8 cellular contexts compared by ENCODE assay signal in the genomic region with DNA sequence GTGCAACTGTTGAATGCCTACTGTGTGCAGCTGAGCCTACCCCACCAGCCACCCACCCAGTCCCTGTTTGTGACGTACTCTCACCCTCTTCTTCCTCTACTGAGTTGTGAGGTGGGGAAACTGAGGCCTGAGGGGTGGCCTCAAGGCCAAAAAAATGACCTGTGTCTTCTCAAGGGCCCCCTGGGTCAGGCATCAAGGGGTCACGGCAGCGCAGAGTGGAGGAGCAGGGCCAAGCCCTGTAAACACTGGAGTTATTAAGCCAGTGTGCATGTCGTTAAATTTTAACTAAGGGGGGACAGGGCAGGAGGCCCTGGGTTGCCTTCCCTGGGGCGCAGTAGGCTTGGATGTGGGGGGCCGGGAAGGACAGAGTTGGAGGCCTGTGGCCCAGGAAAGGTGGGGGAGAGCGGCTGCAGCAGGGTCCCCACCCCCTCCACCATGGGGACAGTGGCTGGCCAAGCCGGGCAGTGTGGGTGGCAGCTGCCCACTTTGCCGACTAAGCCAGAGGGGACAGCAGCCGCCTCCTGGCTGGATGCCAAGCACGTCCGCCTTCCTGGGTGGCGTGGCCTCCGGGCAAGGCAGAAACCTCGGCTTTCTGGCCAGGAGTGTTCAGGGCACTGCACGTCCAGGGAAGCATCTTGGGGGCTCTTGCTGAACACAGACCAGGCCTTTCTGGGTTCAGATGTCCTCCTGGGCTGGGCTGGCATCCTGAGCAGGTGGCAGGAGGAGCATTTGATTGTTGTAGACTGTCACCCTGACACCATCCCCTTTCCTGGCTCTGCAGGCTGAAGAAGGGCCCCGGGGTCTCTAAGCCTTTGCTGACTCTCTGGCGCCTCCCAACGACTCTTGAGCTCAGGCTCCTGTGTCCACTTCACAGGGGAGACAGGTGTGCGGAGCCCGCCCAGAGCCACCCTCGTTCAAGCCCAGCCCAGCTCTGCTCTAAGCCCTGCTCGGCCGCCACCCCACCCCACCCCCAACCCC. TPM values are rescaled to one million over a fixed set of nuclear protein-coding genes. Genes with fewer than 3 reads are reported as not detected.
DNase-seq lines count a peak whose midpoint lies in the region; ATAC-seq and TF ChIP-seq lines count a peak whose summit lies in the region.

No MANE protein-coding gene starts in this region.

- POLR2A ChIA-PET in AG04450 (lab: Yijun Ruan, JAX), result no interaction called here

- DNase-seq in AG04450 (ENCODE audit: low read depth, low spot score), result no peak
- peak; percentile 58 for DNase-seq in NCI-H2171 (lab: John Stamatoyannopoulos, UW)
- peak; percentile 25 for DNase-seq in adipocyte (ENCODE audit: low read depth)
- no peak for DNase-seq in left lung
- DNase-seq in hepatic stellate cell (ENCODE audit: low spot score), result no peak
- no peak for DNase-seq in stimulated activated naive CD4-positive, alpha-beta T cell treated with Interleukin-2 at 50 U/mL for 16 hours (lab: John Stamatoyannopoulos, UW)

- H3K27me3 ChIP-seq in AG04450 (ENCODE audit: control insufficient read depth, insufficient read depth, low read length) (no peaks in the 10 kb centered on the region), adipocyte (replicated peaks; ENCODE audit: control insufficient read depth, insufficient read depth, low read length) (peaks cover 5% of the 10 kb centered on the region), left lung (peaks cover 4 to 34% of the 10 kb centered on the region in 2 donors)

- no peaks in the 10 kb centered on the region; the same call in 1 of the 2 replicates for H3K9me3 ChIP-seq in AG04450 (ENCODE audit: control insufficient read depth, insufficient read depth, low read length)
- H3K9me3 ChIP-seq in adipocyte (ENCODE audit: control insufficient read depth, low read length), result no peaks in the 10 kb centered on the region
- H3K9me3 ChIP-seq in left lung, result no peaks in the 10 kb centered on the region

- intact Hi-C loops in left lung (cut with DNase I), result no loop called here

- ATAC-seq in left lung, result peak; percentile 67
- no peak for ATAC-seq in GM21723 (IDR thresholded peaks at IDR 0.05; ENCODE audit: unreplicated experiment)

- H3K9ac ChIP-seq in adipocyte (ENCODE audit: low read length), result no peak overlapping the region

- CTCF ChIA-PET in AG04450 (lab: Charles Lee), result no interaction called here

- no peak overlapping the region for H3K4me3 ChIP-seq in AG04450 (ENCODE audit: low read depth, low read length)
- no peak overlapping the region for H3K4me3 ChIP-seq in adipocyte (ENCODE audit: low read length)
- H3K4me3 ChIP-seq in left lung, result no peak overlapping the region

- no peaks in the 10 kb centered on the region for H3K4me1 ChIP-seq in adipocyte (ENCODE audit: control insufficient read depth, insufficient read depth, low read length)
- peaks cover 0 to 10% of the 10 kb centered on the region in 2 donors for H3K4me1 ChIP-seq in left lung

- H3K27ac ChIP-seq in AG04450 (ENCODE audit: low read depth, low read length) (no peak overlapping the region), left lung (no peak overlapping the region)

- TF ChIP-seq CTCF in AG04450 (IDR thresholded peaks at IDR 0.05; ENCODE audit: low read depth, low read length) (peak; percentile 30), GM12872 (IDR thresholded peaks at IDR 0.05; ENCODE audit: insufficient read depth, low read depth, low read length) (peak; percentile 61), left lung (IDR thresholded peaks at IDR 0.05) (no peak)

- H3K36me3 ChIP-seq in adipocyte (ENCODE audit: control insufficient read depth, insufficient read depth, low read length, severe bottlenecking) (no peaks in the 10 kb centered on the region), left lung (no peaks in the 10 kb centered on the region)

RNA-seq across cellular contexts. Expression of gene SLC29A4, which starts 1.9 kb away (rescaled TPM):
- 4.5 and 5.8 TPM in 2 replicates for polyA plus RNA-seq in AG04450 (2011; rRNA removed)
- polyA minus RNA-seq in AG04450 (2011; rRNA and poly(A)+ RNA removed), result 8.4 and 14.8 TPM in 2 replicates
- 1 to 10 TPM; 1.2 to 7.3 TPM for total RNA-seq in left lung

Comparison
In these comparisons a context has a peak if more than half of its experiments do, and no peak if none do; other contexts are left out.
1. DNase-seq: peak in NCI-H2171 (single experiment) and adipocyte (single experiment); none in AG04450 (single experiment), left lung (0 of 2), hepatic stellate cell (single experiment) and stimulated activated naive CD4-positive, alpha-beta T cell treated with Interleukin-2 at 50 U/mL for 16 hours (single experiment).
2. CTCF ChIP-seq: peak in AG04450 (single experiment) and GM12872 (single experiment); none in left lung (0 of 2).